19 cellular contexts compared by ENCODE assay signal in the genomic region with DNA sequence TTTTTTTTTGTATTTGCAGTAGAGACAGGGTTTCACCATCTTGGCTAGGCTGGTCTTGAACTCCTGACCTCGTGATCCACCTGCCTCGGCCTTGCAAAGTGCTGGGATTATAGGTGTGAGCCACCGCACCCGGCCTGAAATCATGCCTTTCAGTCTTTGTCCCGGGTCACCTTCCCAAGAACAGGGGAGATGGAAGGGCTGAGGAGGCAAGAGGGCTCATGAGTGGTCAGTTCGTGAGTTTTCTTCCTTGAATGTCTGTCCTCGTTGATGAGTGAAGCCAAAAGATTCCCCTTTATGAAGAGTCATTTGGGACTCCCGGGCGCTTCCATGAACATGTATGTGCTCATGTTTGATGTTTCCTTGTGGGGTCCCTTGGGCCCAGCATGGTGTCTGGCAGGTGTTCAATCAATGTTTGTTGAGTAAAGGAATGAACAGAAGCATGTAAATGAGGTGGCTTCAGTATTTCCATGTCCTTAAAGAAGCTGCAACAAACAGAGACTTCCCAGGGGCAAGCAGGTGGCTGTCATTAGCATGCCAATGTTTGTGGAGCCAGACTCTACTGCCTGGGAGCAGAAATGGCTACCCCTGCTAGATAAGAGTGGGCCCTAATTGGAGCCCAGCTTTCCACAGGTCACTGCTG.
"Had no signal": no experiment of that assay in that cellular context is flagged by ENCODE, and none has a peak within 500 bp of the region (broad histone marks: within the 10 kb centered on the region; RNA-seq: fewer than 3 reads in every experiment).

No MANE protein-coding gene starts in this region.

- H3K9me3 ChIP-seq: esophagus muscularis mucosa, left ventricle myocardium inferior, right atrium auricular region had no signal

- H3K79me2 ChIP-seq: hepatocyte had no signal

- H3K36me3 ChIP-seq: esophagus muscularis mucosa, left ventricle myocardium inferior, right atrium auricular region had no signal

- H3K4me3 ChIP-seq: esophagus muscularis mucosa, hepatocyte, left ventricle myocardium inferior, right atrium auricular region had no signal

- H3K9me3 Mint-ChIP-seq: activated naive CD8-positive, alpha-beta T cell treated with anti-CD3 and anti-CD28 coated beads, Interleukin-2, amount 50 U/mL, for 24 hours; activated T-helper 17 cell treated with anti-CD3 and anti-CD28 coated beads, Interleukin-2, amount 50 U/mL, for 72 hours; natural killer cell had no signal

- H3K4me2 ChIP-seq: hepatocyte had no signal

- H3K27me3 ChIP-seq: hepatocyte, right atrium auricular region had no signal

- H2AFZ ChIP-seq: hepatocyte had no signal

- H3K27ac Mint-ChIP-seq: activated naive CD8-positive, alpha-beta T cell treated with anti-CD3 and anti-CD28 coated beads, Interleukin-2, amount 50 U/mL, for 24 hours; activated T-helper 17 cell treated with anti-CD3 and anti-CD28 coated beads, Interleukin-2, amount 50 U/mL, for 72 hours; natural killer cell; progenitor cell of endocrine pancreas had no signal

- ATAC-seq: activated naive CD8-positive, alpha-beta T cell treated with anti-CD3 and anti-CD28 coated beads, Interleukin-2, amount 50 U/mL, for 24 hours; activated T-helper 17 cell treated with anti-CD3 and anti-CD28 coated beads, Interleukin-2, amount 50 U/mL, for 72 hours; natural killer cell; stimulated activated naive CD8-positive, alpha-beta T cell treated with anti-CD3 and anti-CD28 coated beads, Interleukin-15, Interleukin-2, amounts not matched to agents 100 U/mL and 50 U/mL, for 24 hours had no signal

- H3K27ac ChIP-seq: esophagus muscularis mucosa, hepatocyte, left ventricle myocardium inferior, right atrium auricular region, VCaP had no signal

- DNase-seq: activated CD4-positive, alpha-beta T cell treated with anti-CD3 and anti-CD28 coated beads, Interleukin-2, amount 50 U/mL, for 48 hours; activated naive CD4-positive, alpha-beta T cell treated with Interleukin-2 at 50 U/mL for 16 hours; activated naive CD8-positive, alpha-beta T cell treated with anti-CD3 and anti-CD28 coated beads, Interleukin-2, amount 50 U/mL, for 24 hours; aorta; cortex of kidney; effector CD4-positive, alpha-beta T cell; left ventricle myocardium inferior; natural killer cell; nucleus accumbens; stimulated activated CD4-positive, alpha-beta T cell treated with anti-CD3 and anti-CD28 coated beads, Interleukin-15, amount 100 ng/mL, for 24 hours; stimulated activated CD4-positive, alpha-beta T cell treated with anti-CD3 and anti-CD28 coated beads, Interleukin-4, amount 100 ng/mL, for 24 hours; stimulated activated naive CD8-positive, alpha-beta T cell treated with anti-CD3 and anti-CD28 coated beads, Interleukin-15, Interleukin-2, amounts not matched to agents 100 U/mL and 50 U/mL, for 24 hours; trophoblast cell had no signal

- H3K27me3 Mint-ChIP-seq: activated naive CD8-positive, alpha-beta T cell treated with anti-CD3 and anti-CD28 coated beads, Interleukin-2, amount 50 U/mL, for 24 hours; activated T-helper 17 cell treated with anti-CD3 and anti-CD28 coated beads, Interleukin-2, amount 50 U/mL, for 72 hours had no signal

- H3K36me3 Mint-ChIP-seq: natural killer cell had no signal

- H3K4me1 Mint-ChIP-seq: activated naive CD8-positive, alpha-beta T cell treated with anti-CD3 and anti-CD28 coated beads, Interleukin-2, amount 50 U/mL, for 24 hours had no signal

- H3K4me1 ChIP-seq: left ventricle myocardium inferior, right atrium auricular region had no signal

- H3K4me3 Mint-ChIP-seq: activated naive CD8-positive, alpha-beta T cell treated with anti-CD3 and anti-CD28 coated beads, Interleukin-2, amount 50 U/mL, for 24 hours; activated T-helper 17 cell treated with anti-CD3 and anti-CD28 coated beads, Interleukin-2, amount 50 U/mL, for 72 hours had no signal
